In the genomic region with DNA sequence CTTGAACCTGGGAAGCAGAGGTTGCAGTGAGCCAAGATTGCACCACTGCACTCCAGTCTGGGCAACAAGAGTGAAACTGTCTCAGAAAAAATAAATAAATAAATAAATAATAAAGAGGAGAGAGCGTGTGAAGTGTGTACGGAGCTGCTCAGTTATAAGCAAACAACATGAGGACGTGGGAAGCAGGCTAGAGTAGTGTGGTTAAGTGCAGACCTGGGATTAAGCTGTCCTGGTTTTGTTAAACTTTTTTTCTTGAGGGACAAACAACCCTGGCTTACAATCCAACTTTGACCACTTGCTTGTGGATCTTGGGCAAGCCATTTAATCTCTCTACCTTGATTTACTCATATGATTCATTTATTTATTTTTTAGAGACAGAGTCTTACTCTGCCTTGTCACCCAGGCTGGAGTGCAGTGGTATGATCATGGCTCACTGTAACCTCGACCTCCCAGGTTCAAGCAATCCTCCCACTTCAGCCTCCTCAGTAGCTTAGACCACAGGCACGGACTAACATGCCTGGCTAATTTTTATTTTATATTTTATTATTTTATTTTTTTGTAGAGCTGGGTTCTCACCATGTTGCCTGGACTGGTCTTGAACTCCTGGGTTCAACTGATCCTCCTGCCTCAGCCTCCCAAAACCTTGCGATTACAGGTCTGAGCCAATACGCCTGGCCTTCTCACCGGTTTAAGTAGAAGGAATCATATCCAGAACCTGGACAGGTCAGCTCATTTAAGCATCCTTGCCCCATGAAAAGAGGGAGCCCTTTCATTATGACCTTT, we compare ENCODE assay signal across 18 cellular contexts. TPM values are rescaled to one million over a fixed set of nuclear protein-coding genes. Genes with fewer than 3 reads are reported as not detected.
A peak's percentile ranks its signal among the peaks of the same experiment; 100 is the strongest.
DNase-seq lines count a peak whose midpoint lies in the region; ATAC-seq and TF ChIP-seq lines count a peak whose summit lies in the region.
"Had no signal": no experiment of that assay in that cellular context is flagged by ENCODE, and none has a peak within 500 bp of the region (broad histone marks: within the 10 kb centered on the region; RNA-seq: fewer than 3 reads in every experiment).

No MANE protein-coding gene starts in this region.

- ATAC-seq in mucosa of descending colon: no peak
- ATAC-seq: A549, Panc1 had no signal

- H3K36me3 Mint-ChIP-seq in activated CD4-positive, alpha-beta T cell treated with anti-CD3 and anti-CD28 coated beads, Interleukin-2, amount 10 ng/mL, durations not matched to agents 24 days and 14 days (ENCODE audit: low read depth): peaks cover 8% of the 10 kb centered on the region
- H3K36me3 Mint-ChIP-seq in activated CD4-positive, alpha-beta T cell treated with anti-CD3 and anti-CD28 coated beads, Interleukin-2, amount 10 ng/mL, durations not matched to agents 7 days and 5 days (ENCODE audit: low read depth): no peaks in the 10 kb centered on the region
- no peaks in the 10 kb centered on the region for H3K36me3 Mint-ChIP-seq in activated CD4-positive, alpha-beta memory T cell treated with anti-CD3 and anti-CD28 coated beads, Interleukin-2, amount 10 ng/mL, durations not matched to agents 7 days and 5 days (ENCODE audit: low read depth)
- H3K36me3 Mint-ChIP-seq: CD8-positive, alpha-beta memory T cell had no signal

- peaks cover 15 to 21% of the 10 kb centered on the region in 2 experiments for H3K4me1 ChIP-seq in neutrophil (ENCODE audit: control insufficient read depth in 1 of 2, insufficient read depth in 1 of 2, low read depth in 1 of 2, low read length in 1 of 2)
- no peaks in the 10 kb centered on the region for H3K4me1 ChIP-seq in mucosa of descending colon (ENCODE audit: low read depth)
- H3K4me1 ChIP-seq: A549, left ventricle myocardium inferior had no signal

- H3K27me3 Mint-ChIP-seq in activated CD4-positive, alpha-beta T cell treated with anti-CD3 and anti-CD28 coated beads, Interleukin-2, amount 10 ng/mL, durations not matched to agents 24 days and 14 days: peaks cover 2% of the 10 kb centered on the region
- H3K27me3 Mint-ChIP-seq in activated CD4-positive, alpha-beta T cell treated with anti-CD3 and anti-CD28 coated beads, Interleukin-2, amount 10 ng/mL, durations not matched to agents 7 days and 5 days: no peaks in the 10 kb centered on the region
- no peaks in the 10 kb centered on the region for H3K27me3 Mint-ChIP-seq in activated CD4-positive, alpha-beta memory T cell treated with anti-CD3 and anti-CD28 coated beads, Interleukin-2, amount 10 ng/mL, durations not matched to agents 7 days and 5 days
- H3K27me3 Mint-ChIP-seq: central memory CD8-positive, alpha-beta T cell had no signal

- peak overlapping the region; percentile 92 for H3K27ac Mint-ChIP-seq in activated CD4-positive, alpha-beta T cell treated with anti-CD3 and anti-CD28 coated beads, Interleukin-2, amount 10 ng/mL, durations not matched to agents 24 days and 14 days
- H3K27ac Mint-ChIP-seq in activated CD4-positive, alpha-beta T cell treated with anti-CD3 and anti-CD28 coated beads, Interleukin-2, amount 10 ng/mL, durations not matched to agents 7 days and 5 days: no peak overlapping the region
- H3K27ac Mint-ChIP-seq in activated CD4-positive, alpha-beta memory T cell treated with anti-CD3 and anti-CD28 coated beads, Interleukin-2, amount 10 ng/mL, durations not matched to agents 7 days and 5 days: peak overlapping the region; percentile 48

- POLR2A ChIA-PET in activated CD4-positive, alpha-beta T cell treated with anti-CD3 and anti-CD28 coated beads, Interleukin-2, amount 10 ng/mL, durations not matched to agents 7 days and 5 days (lab: Charles Lee): no interaction called here
- POLR2A ChIA-PET in activated CD4-positive, alpha-beta memory T cell treated with anti-CD3 and anti-CD28 coated beads, Interleukin-2, amount 10 ng/mL, durations not matched to agents 7 days and 5 days (lab: Charles Lee): interaction anchor here (0.7 to 1.9 kb wide), 4 partner anchors 81 to 283 kb away, joined by 3 to 8 read pairs (median 5); a partner anchor contains a TSS

- CTCF ChIA-PET in activated CD4-positive, alpha-beta T cell treated with anti-CD3 and anti-CD28 coated beads, Interleukin-2, amount 10 ng/mL, durations not matched to agents 7 days and 5 days (lab: Charles Lee): interaction anchor here (0.7 to 2.5 kb wide), 8 partner anchors 10 to 276 kb away, joined by 3 to 6 read pairs (median 3); no protein-coding TSS in a partner anchor
- CTCF ChIA-PET in activated CD4-positive, alpha-beta memory T cell treated with anti-CD3 and anti-CD28 coated beads, Interleukin-2, amount 10 ng/mL, durations not matched to agents 7 days and 5 days (lab: Charles Lee): interaction anchor here (0.7 to 1.1 kb wide), 4 partner anchors 17 to 227 kb away, joined by 3 to 4 read pairs (median 3); no protein-coding TSS in a partner anchor

- no peak for DNase-seq in activated CD4-positive, alpha-beta T cell treated with anti-CD3 and anti-CD28 coated beads, Interleukin-2, amount 10 ng/mL, durations not matched to agents 24 days and 14 days
- DNase-seq in activated CD4-positive, alpha-beta T cell treated with anti-CD3 and anti-CD28 coated beads, Interleukin-2, amount 10 ng/mL, durations not matched to agents 7 days and 5 days: no peak
- peak; percentile 24 for DNase-seq in GM12865 (ENCODE audit: low read depth)
- no peak for DNase-seq in activated CD4-positive, alpha-beta memory T cell treated with anti-CD3 and anti-CD28 coated beads, Interleukin-2, amount 10 ng/mL, durations not matched to agents 7 days and 5 days
- DNase-seq in islet precursor cell: no peak
- no peak for DNase-seq in mucosa of descending colon
- no peak for DNase-seq in DMS 273 treated with DMSO at 0.1 percent for 48 hours (lab: John Stamatoyannopoulos, UW)
- DNase-seq: CD8-positive, alpha-beta memory T cell; left ventricle myocardium inferior; NCI-H1048; NCI-H748 treated with DMSO at 0.1 percent for 48 hours had no signal

- peaks cover 55% of the 10 kb centered on the region for H3K4me1 Mint-ChIP-seq in activated CD4-positive, alpha-beta T cell treated with anti-CD3 and anti-CD28 coated beads, Interleukin-2, amount 10 ng/mL, durations not matched to agents 24 days and 14 days
- peaks cover 31% of the 10 kb centered on the region for H3K4me1 Mint-ChIP-seq in activated CD4-positive, alpha-beta T cell treated with anti-CD3 and anti-CD28 coated beads, Interleukin-2, amount 10 ng/mL, durations not matched to agents 7 days and 5 days
- peaks cover 41% of the 10 kb centered on the region for H3K4me1 Mint-ChIP-seq in activated CD4-positive, alpha-beta memory T cell treated with anti-CD3 and anti-CD28 coated beads, Interleukin-2, amount 10 ng/mL, durations not matched to agents 7 days and 5 days

- peaks cover 9% of the 10 kb centered on the region for H3K36me3 ChIP-seq in neutrophil
- no peaks in the 10 kb centered on the region for H3K36me3 ChIP-seq in mucosa of descending colon (ENCODE audit: low read depth)
- H3K36me3 ChIP-seq: left ventricle myocardium inferior, upper lobe of left lung had no signal

- intact Hi-C loops in activated CD4-positive, alpha-beta T cell treated with anti-CD3 and anti-CD28 coated beads, Interleukin-2, amount 10 ng/mL, durations not matched to agents 24 days and 14 days (cut with micrococcal nuclease): loop anchor here (1.0 to 5.0 kb wide), 2 partner anchors 15 to 305 kb away; no protein-coding TSS in a partner anchor
- intact Hi-C loops in mucosa of descending colon (cut with DNase I, micrococcal nuclease): no loop called here

- no peaks in the 10 kb centered on the region for H3K27me3 ChIP-seq in neutrophil
- H3K27me3 ChIP-seq: upper lobe of left lung had no signal

- H3K4me3 Mint-ChIP-seq in activated CD4-positive, alpha-beta T cell treated with anti-CD3 and anti-CD28 coated beads, Interleukin-2, amount 10 ng/mL, durations not matched to agents 24 days and 14 days: peak overlapping the region; percentile 47
- no peak overlapping the region for H3K4me3 Mint-ChIP-seq in activated CD4-positive, alpha-beta T cell treated with anti-CD3 and anti-CD28 coated beads, Interleukin-2, amount 10 ng/mL, durations not matched to agents 7 days and 5 days
- no peak overlapping the region for H3K4me3 Mint-ChIP-seq in activated CD4-positive, alpha-beta memory T cell treated with anti-CD3 and anti-CD28 coated beads, Interleukin-2, amount 10 ng/mL, durations not matched to agents 7 days and 5 days
- H3K4me3 Mint-ChIP-seq: CD8-positive, alpha-beta memory T cell; central memory CD8-positive, alpha-beta T cell had no signal

- peak overlapping the region; percentile 60 for H3K27ac ChIP-seq in neutrophil
- H3K27ac ChIP-seq: A549, left ventricle myocardium inferior, SK-N-MC had no signal

- no peaks in the 10 kb centered on the region for H3K9me3 ChIP-seq in neutrophil
- H3K9me3 ChIP-seq in mucosa of descending colon: no peaks in the 10 kb centered on the region
- H3K9me3 ChIP-seq: A549, left ventricle myocardium inferior, upper lobe of left lung had no signal

- H3K4me3 ChIP-seq in GM12865 (ENCODE audit: low read depth, low read length) (no peak overlapping the region), neutrophil (ENCODE audit: low read depth in 1 of 2, low read length in 1 of 2) (no peak overlapping the region), mucosa of descending colon (no peak overlapping the region)
- H3K4me3 ChIP-seq: A549, K562, left ventricle myocardium inferior, SK-N-MC, upper lobe of left lung had no signal

- no peaks in the 10 kb centered on the region for H3K9me3 Mint-ChIP-seq in activated CD4-positive, alpha-beta T cell treated with anti-CD3 and anti-CD28 coated beads, Interleukin-2, amount 10 ng/mL, durations not matched to agents 24 days and 14 days
- no peaks in the 10 kb centered on the region for H3K9me3 Mint-ChIP-seq in activated CD4-positive, alpha-beta T cell treated with anti-CD3 and anti-CD28 coated beads, Interleukin-2, amount 10 ng/mL, durations not matched to agents 7 days and 5 days
- H3K9me3 Mint-ChIP-seq in activated CD4-positive, alpha-beta memory T cell treated with anti-CD3 and anti-CD28 coated beads, Interleukin-2, amount 10 ng/mL, durations not matched to agents 7 days and 5 days: no peaks in the 10 kb centered on the region
- H3K9me3 Mint-ChIP-seq: CD8-positive, alpha-beta memory T cell; central memory CD8-positive, alpha-beta T cell had no signal

- TF ChIP-seq CTCF in GM12865 (IDR thresholded peaks at IDR 0.05; ENCODE audit: insufficient read depth, low read depth, low read length, missing control alignments): no peak
- TF ChIP-seq CTCF in neutrophil (IDR thresholded peaks at IDR 0.05): no peak
- no peak for TF ChIP-seq CTCF in mucosa of descending colon (IDR thresholded peaks at IDR 0.05)

RNA-seq across cellular contexts. Expression of a gene that starts 52.7 kb away (rescaled TPM):
- total RNA-seq in activated CD4-positive, alpha-beta T cell treated with anti-CD3 and anti-CD28 coated beads, Interleukin-2, amount 10 ng/mL, durations not matched to agents 24 days and 14 days: 264 and 277 TPM in 2 replicates
- total RNA-seq in activated CD4-positive, alpha-beta T cell treated with anti-CD3 and anti-CD28 coated beads, Interleukin-2, amount 10 ng/mL, durations not matched to agents 7 days and 5 days: 100 to 1,000 TPM; 192 to 199 TPM
- total RNA-seq in activated CD4-positive, alpha-beta memory T cell treated with anti-CD3 and anti-CD28 coated beads, Interleukin-2, amount 10 ng/mL, durations not matched to agents 7 days and 5 days: 100 to 1,000 TPM; 170 to 175 TPM
- total RNA-seq in mucosa of descending colon: 100 to 1,000 TPM in 2 of 3 donors, 10 to 100 TPM in 1; 81.4 to 183 (median 146) TPM
